ENCODE assay signal across 1 cellular context in the genomic region with DNA sequence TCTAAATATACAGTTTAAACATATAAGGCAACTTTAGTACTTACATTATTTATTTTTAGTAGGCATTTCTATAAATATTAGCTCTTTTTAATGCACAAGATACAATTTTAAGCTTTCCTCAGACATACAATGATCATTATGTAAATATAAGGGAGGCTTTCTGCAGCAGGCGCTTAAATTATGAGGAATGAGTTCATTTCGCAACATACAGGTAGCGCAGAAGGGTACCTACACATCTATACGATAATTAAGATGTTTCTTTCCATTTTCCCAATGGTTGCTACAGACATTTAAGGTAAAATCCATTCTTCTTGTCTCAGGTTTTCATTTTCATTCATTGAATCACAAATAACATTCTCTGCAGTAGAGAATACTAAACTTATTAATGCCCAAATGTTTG.
TF ChIP-seq lines count a peak whose summit lies in the region.

No MANE protein-coding gene starts in this region.

TF ChIP-seq in HepG2, 621 proteins besides CTCF, POLR2A, EP300 and RAD21:
- no peak for TF ChIP-seq IRX3 (CRISPR knock-in tag; IDR thresholded peaks at IDR 0.05; ENCODE audit: borderline replicate concordance, low read depth)
- TF ChIP-seq CEBPB (IDR thresholded peaks at IDR 0.05; ENCODE audit: borderline replicate concordance, low read depth, low read length), result peak; percentile 73
- peak; percentile 42; the same call in 1 of the 2 replicates for TF ChIP-seq CEBPG (CRISPR knock-in tag; IDR thresholded peaks at IDR 0.05)
